ENCODE assay signal across 10 cellular contexts in the genomic region with DNA sequence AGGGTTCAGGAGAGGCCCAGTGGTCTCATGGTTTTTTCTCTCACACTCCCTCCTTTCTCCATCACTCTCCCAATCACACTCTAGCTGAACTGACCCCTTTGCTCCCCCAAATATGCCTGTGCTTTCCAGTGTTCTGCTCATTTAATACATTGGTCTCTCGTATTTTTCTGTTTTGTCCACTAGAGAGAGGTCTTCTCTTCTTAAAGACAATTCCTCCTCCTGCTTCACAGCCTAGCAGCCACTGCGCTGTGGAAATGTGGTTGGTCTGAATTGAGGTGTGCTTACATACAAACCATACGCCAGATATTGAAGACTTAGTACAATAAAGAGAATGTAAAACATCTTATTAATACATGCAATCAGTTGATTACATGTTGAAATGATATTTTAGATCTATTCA.
DNase-seq lines count a peak whose midpoint lies in the region; ATAC-seq, FAIRE-seq and TF ChIP-seq lines count a peak whose summit lies in the region.
"Had no signal": no experiment of that assay in that cellular context is flagged by ENCODE, and none has a peak within 500 bp of the region (broad histone marks: within the 10 kb centered on the region; RNA-seq: fewer than 3 reads in every experiment).

No MANE protein-coding gene starts in this region.

- no peaks in the 10 kb centered on the region for H3K36me3 ChIP-seq in H1 (ENCODE audit: control insufficient read depth in 2 of 4, insufficient read depth in 4 of 4, low read length in 3 of 4)
- H3K36me3 ChIP-seq: heart left ventricle had no signal

- no peaks in the 10 kb centered on the region for H3K23me2 ChIP-seq in H1 (ENCODE audit: low read depth, low read length)

- no peak overlapping the region for H2AFZ ChIP-seq in H1 (ENCODE audit: low read length)

- no peak overlapping the region for H3K4me3 ChIP-seq in H1 (ENCODE audit: extremely low read depth in 1 of 4, insufficient read depth in 2 of 4, low read depth in 3 of 4, low read length in 4 of 4)
- H3K4me3 ChIP-seq: heart left ventricle had no signal

- intact Hi-C loops in sciatic nerve (cut with DNase I): no loop called here

- no peak overlapping the region for H2BK15ac ChIP-seq in H1 (ENCODE audit: low read length)

- H3K9me3 ChIP-seq in H1 (ENCODE audit: insufficient read depth in 2 of 2, low read depth in 1 of 2, low read length in 1 of 2): no peaks in the 10 kb centered on the region
- H3K9me3 ChIP-seq: heart left ventricle had no signal

- no peak for TF ChIP-seq EP300 in H1 (IDR thresholded peaks at IDR 0.05; ENCODE audit: borderline replicate concordance in 1 of 2, low read depth in 2 of 2, low read length in 2 of 2)

- H4K91ac ChIP-seq in H1 (replicated peaks; ENCODE audit: insufficient read length, low read length): no peak overlapping the region

- H3K27me3 ChIP-seq in H1 (replicated peaks in 1 of 4; ENCODE audit: control insufficient read depth in 3 of 4, extremely low read depth in 1 of 4, insufficient read depth in 3 of 4, low read length in 3 of 4): no peaks in the 10 kb centered on the region; a peak in 1 of 7 replicates
- H3K27me3 ChIP-seq: heart left ventricle had no signal

- H3K4me1 ChIP-seq in H1 (replicated peaks in 1 of 4; ENCODE audit: control insufficient read depth in 3 of 4, insufficient read depth in 4 of 4, low read length in 3 of 4): no peaks in the 10 kb centered on the region

- TF ChIP-seq CTCF in H1 (IDR thresholded peaks at IDR 0.05; ENCODE audit: control extremely low read depth in 1 of 3, insufficient read depth in 1 of 3, low read depth in 1 of 3, low read length in 3 of 3): peak in 1 of 3 experiments; percentile 34; a peak in 2 of 4 replicates

- no peak overlapping the region for H3K27ac ChIP-seq in H1 (ENCODE audit: low read depth, low read length)

- peak; percentile 75 for ATAC-seq in sciatic nerve

- no peak overlapping the region for H3K4ac ChIP-seq in H1 (replicated peaks; ENCODE audit: insufficient read length, low read depth, low read length)

- WGBS in H1 (ENCODE audit: extremely low coverage in 1 of 2, insufficient coverage in 1 of 2, insufficient read length in 1 of 2, insufficient replicate concordance in 2 of 2, low coverage in 1 of 2, low lambda C conversion rate in 2 of 2, missing lambda C conversion rate in 1 of 2), 2 experiments: 83% methylated on average over 3 of the region's 3 CpGs; no CpG with 5 or more reads in 1 of the 2 experiments

- H2AK5ac ChIP-seq in H1 (ENCODE audit: low read depth, low read length): no peak overlapping the region

- H4K8ac ChIP-seq in H1 (ENCODE audit: extremely low read depth, insufficient read depth, low read length): no peak overlapping the region

- no peaks in the 10 kb centered on the region for H3K79me2 ChIP-seq in H1 (ENCODE audit: control insufficient read depth in 1 of 2, insufficient read depth in 2 of 2, low read length in 2 of 2)

- no peak overlapping the region for H3K18ac ChIP-seq in H1 (ENCODE audit: extremely low read depth, low read length)

- no peaks in the 10 kb centered on the region for H3K79me1 ChIP-seq in H1 (ENCODE audit: low read depth, low read length)

- no peak overlapping the region for H3K4me2 ChIP-seq in H1 (ENCODE audit: insufficient read depth in 1 of 2, low read depth in 2 of 2, low read length in 2 of 2)

- H2BK20ac ChIP-seq in H1 (ENCODE audit: low read length): no peak overlapping the region

- H4K20me1 ChIP-seq in H1 (replicated peaks in 1 of 2; ENCODE audit: control insufficient read depth in 1 of 2, insufficient read depth in 2 of 2, low read length in 2 of 2): no peaks in the 10 kb centered on the region

- POLR2A ChIA-PET in H1 (lab: Charles Lee; ENCODE audit: partially characterized antibody): no interaction called here

- H3K56ac ChIP-seq in H1 (replicated peaks; ENCODE audit: insufficient read length, low read depth, low read length): no peak overlapping the region

- H3K14ac ChIP-seq in H1 (ENCODE audit: insufficient read length): no peak overlapping the region

- H3K23ac ChIP-seq in H1 (ENCODE audit: insufficient read length): no peak overlapping the region

- no peak overlapping the region for H4K5ac ChIP-seq in H1 (ENCODE audit: insufficient read length, low read depth, low read length)

- no peak overlapping the region for H2BK120ac ChIP-seq in H1 (replicated peaks; ENCODE audit: low read depth, low read length)

- CTCF ChIA-PET in H1 (lab: Charles Lee; ENCODE audit: partially characterized antibody): interaction anchor here (0.7 to 7.6 kb wide), 11 partner anchors 10 to 289 kb away, joined by 3 to 60 read pairs (median 4); a partner anchor contains a TSS

- no peak for TF ChIP-seq POLR2A in H1 (IDR thresholded peaks at IDR 0.05; ENCODE audit: control extremely low read depth in 1 of 2, low read depth in 2 of 2, low read length in 2 of 2)

- H2BK5ac ChIP-seq in H1 (ENCODE audit: low read depth, low read length): no peak overlapping the region

- no peak for FAIRE-seq in H1 (lab: Jason Lieb, UNC)
- FAIRE-seq: TTC549 had no signal

- TF ChIP-seq RAD21 in H1 (IDR thresholded peaks at IDR 0.05 in 1 of 2, conservative IDR thresholded peaks at IDR 0.05 in 1 of 2; ENCODE audit: low read depth in 2 of 2, low read length in 2 of 2): peak; percentile 47 to 55

- peak; percentile 26 for DNase-seq in NK-92 treated with Interleukin-12 subunit alpha and Interleukin-12 subunit beta, amount 100 ng/mL, for 24 hours (lab: John Stamatoyannopoulos, UW)
- DNase-seq in NK-92 (lab: John Stamatoyannopoulos, UW; ENCODE audit: unreplicated experiment) (no peak), NCI-H226 (peak; percentile 20), H1 (ENCODE audit: low read depth in 1 of 2, low spot score in 2 of 2) (no peak), sciatic nerve (ENCODE audit: low spot score) (no peak), DMS153 (lab: John Stamatoyannopoulos, UW) (no peak), LoVo (ENCODE audit: low spot score) (no peak), COR-L47 (lab: John Stamatoyannopoulos, UW) (no peak)

- no peak overlapping the region for H3K9ac ChIP-seq in H1 (replicated peaks in 1 of 4; ENCODE audit: extremely low read depth in 1 of 4, low read depth in 3 of 4, low read length in 3 of 4)

- H2BK12ac ChIP-seq in H1 (ENCODE audit: low read depth, low read length): no peak overlapping the region

TF ChIP-seq in H1, 55 proteins besides CTCF, POLR2A, EP300 and RAD21:
- TF ChIP-seq BACH1 (IDR thresholded peaks at IDR 0.05; ENCODE audit: low read length): no peak
- no peak for TF ChIP-seq CBX5 (IDR thresholded peaks at IDR 0.05; ENCODE audit: low read depth, low read length)
- TF ChIP-seq SIRT6 (IDR thresholded peaks at IDR 0.05; ENCODE audit: low read length): no peak
- TF ChIP-seq HDAC6 (IDR thresholded peaks at IDR 0.05; ENCODE audit: low read depth, low read length): no peak

Comparison
In these comparisons a context has a peak if more than half of its experiments do, and no peak if none do; other contexts are left out.
1. DNase-seq: peak in NK-92 treated with Interleukin-12 subunit alpha and Interleukin-12 subunit beta, amount 100 ng/mL, for 24 hours (single experiment) and NCI-H226 (single experiment); none in NK-92 (single experiment), H1 (0 of 2), sciatic nerve (single experiment), DMS153 (single experiment), LoVo (single experiment) and COR-L47 (single experiment).